1 cellular context compared by ENCODE assay signal in the genomic region with DNA sequence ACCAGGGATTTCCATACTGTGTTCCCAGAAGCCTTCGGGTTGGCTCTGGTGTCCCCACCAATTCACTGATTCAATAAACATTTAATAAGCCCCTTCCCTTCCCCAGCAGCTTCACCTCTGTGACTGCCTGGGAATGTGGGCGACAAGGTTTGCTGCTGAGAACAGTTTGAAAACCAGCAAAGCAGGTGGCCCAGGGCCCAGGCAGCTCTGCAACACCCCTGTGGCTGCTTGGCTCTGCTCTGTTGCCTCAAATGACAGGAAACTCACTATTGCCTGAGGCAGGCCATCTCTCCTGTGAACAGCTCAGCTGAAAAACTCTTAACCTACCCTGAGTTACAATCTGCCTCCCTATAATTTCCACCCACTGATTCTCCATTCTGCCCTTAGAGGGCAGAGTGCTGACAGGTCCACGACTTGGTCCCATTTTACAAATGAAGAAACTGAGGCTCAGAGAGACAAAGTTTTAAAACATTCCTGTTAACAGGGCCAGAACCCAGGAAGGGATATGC.
TF ChIP-seq lines count a peak whose summit lies in the region.

No MANE protein-coding gene starts in this region.

TF ChIP-seq in HCT116, 20 proteins besides CTCF, POLR2A, EP300 and RAD21:
- TF ChIP-seq, protein P1, sequence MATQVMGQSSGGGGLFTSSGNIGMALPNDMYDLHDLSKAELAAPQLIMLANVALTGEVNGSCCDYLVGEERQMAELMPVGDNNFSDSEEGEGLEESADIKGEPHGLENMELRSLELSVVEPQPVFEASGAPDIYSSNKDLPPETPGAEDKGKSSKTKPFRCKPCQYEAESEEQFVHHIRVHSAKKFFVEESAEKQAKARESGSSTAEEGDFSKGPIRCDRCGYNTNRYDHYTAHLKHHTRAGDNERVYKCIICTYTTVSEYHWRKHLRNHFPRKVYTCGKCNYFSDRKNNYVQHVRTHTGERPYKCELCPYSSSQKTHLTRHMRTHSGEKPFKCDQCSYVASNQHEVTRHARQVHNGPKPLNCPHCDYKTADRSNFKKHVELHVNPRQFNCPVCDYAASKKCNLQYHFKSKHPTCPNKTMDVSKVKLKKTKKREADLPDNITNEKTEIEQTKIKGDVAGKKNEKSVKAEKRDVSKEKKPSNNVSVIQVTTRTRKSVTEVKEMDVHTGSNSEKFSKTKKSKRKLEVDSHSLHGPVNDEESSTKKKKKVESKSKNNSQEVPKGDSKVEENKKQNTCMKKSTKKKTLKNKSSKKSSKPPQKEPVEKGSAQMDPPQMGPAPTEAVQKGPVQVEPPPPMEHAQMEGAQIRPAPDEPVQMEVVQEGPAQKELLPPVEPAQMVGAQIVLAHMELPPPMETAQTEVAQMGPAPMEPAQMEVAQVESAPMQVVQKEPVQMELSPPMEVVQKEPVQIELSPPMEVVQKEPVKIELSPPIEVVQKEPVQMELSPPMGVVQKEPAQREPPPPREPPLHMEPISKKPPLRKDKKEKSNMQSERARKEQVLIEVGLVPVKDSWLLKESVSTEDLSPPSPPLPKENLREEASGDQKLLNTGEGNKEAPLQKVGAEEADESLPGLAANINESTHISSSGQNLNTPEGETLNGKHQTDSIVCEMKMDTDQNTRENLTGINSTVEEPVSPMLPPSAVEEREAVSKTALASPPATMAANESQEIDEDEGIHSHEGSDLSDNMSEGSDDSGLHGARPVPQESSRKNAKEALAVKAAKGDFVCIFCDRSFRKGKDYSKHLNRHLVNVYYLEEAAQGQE (IDR thresholded peaks at IDR 0.05; ENCODE audit: low read depth) = no peak
- TF ChIP-seq POLR2AphosphoS5 (IDR thresholded peaks at IDR 0.05; ENCODE audit: low read depth, low read length) = no peak
- no peak for TF ChIP-seq ZBTB33 (IDR thresholded peaks at IDR 0.05; ENCODE audit: extremely low read depth, insufficient replicate concordance, low read length)
- no peak for TF ChIP-seq FOSL1 (IDR thresholded peaks at IDR 0.05; ENCODE audit: low read depth)
- no peak for TF ChIP-seq SP1 (IDR thresholded peaks at IDR 0.05; ENCODE audit: low read depth)
- TF ChIP-seq YY1 (IDR thresholded peaks at IDR 0.05; ENCODE audit: extremely low read depth, insufficient replicate concordance, low read depth, low read length) = no peak
- no peak for TF ChIP-seq CBX3 (IDR thresholded peaks at IDR 0.05; ENCODE audit: low read depth)
- no peak for TF ChIP-seq SRF (IDR thresholded peaks at IDR 0.05; ENCODE audit: low read depth)
- TF ChIP-seq, protein P2, sequence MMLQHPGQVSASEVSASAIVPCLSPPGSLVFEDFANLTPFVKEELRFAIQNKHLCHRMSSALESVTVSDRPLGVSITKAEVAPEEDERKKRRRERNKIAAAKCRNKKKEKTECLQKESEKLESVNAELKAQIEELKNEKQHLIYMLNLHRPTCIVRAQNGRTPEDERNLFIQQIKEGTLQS (IDR thresholded peaks at IDR 0.05) = no peak
- no peak for TF ChIP-seq ZNF274 (IDR thresholded peaks at IDR 0.05; ENCODE audit: low read depth, low read length)
- no peak for TF ChIP-seq CEBPB (IDR thresholded peaks at IDR 0.05; ENCODE audit: low read depth)
- TF ChIP-seq ZFX (IDR thresholded peaks at IDR 0.05) = no peak
- no peak for TF ChIP-seq TCF7L2 (IDR thresholded peaks at IDR 0.05; ENCODE audit: borderline replicate concordance, extremely low read depth, insufficient read depth, insufficient read length)
- no peak for TF ChIP-seq EGR1 (IDR thresholded peaks at IDR 0.05; ENCODE audit: low read depth)
- TF ChIP-seq EZH2phosphoT487 (IDR thresholded peaks at IDR 0.05; ENCODE audit: borderline replicate concordance) = no peak
- TF ChIP-seq, protein P3, sequence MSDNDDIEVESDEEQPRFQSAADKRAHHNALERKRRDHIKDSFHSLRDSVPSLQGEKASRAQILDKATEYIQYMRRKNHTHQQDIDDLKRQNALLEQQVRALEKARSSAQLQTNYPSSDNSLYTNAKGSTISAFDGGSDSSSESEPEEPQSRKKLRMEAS (IDR thresholded peaks at IDR 0.05) = no peak
- TF ChIP-seq ELF1 (IDR thresholded peaks at IDR 0.05; ENCODE audit: borderline replicate concordance, low read depth) = no peak
- no peak for TF ChIP-seq EZH2 (IDR thresholded peaks at IDR 0.05)
- TF ChIP-seq JUND (IDR thresholded peaks at IDR 0.05) = no peak
